ENCODE assay signal across 13 cellular contexts in the genomic region with DNA sequence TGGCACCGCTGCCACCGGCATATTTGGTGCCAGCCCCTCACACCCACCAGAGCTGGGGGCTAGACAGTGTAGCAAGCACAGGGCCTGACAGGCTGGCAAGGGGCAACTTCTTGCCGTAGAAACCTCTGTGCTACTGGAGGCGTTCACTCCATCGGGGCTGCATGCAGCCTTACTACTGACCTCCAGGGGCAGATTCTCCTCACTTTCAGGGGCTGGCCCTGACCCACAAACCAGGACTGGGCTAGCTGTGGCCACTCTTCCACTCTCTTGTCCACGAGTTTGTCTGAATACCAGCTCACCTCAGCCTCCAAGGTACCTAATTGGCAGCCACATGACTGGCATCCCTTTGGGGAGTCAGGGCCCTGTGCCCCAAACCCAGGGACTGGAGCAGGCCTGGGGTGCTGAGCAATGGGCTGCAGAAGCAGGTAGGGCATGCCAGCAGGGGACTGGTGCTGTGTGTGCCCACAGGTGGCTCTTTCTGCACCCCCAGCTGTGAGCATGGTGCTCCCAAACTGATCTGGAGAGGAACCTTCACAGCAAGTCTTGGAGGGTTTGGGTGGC. TPM values are rescaled to one million over a fixed set of nuclear protein-coding genes. Genes with fewer than 3 reads are reported as not detected.
DNase-seq lines count a peak whose midpoint lies in the region; ATAC-seq and TF ChIP-seq lines count a peak whose summit lies in the region.
"Had no signal": no experiment of that assay in that cellular context is flagged by ENCODE, and none has a peak within 500 bp of the region (broad histone marks: within the 10 kb centered on the region; RNA-seq: fewer than 3 reads in every experiment).

No MANE protein-coding gene starts in this region.

- H3K9ac ChIP-seq in Karpas-422 (ENCODE audit: low read length), result no peak overlapping the region
- H3K9ac ChIP-seq: BLaER1 treated with 17β-estradiol and CSF1 and Interleukin-3, amounts not matched to agents 10 nM and 100 nM had no signal

- H3K9me3 ChIP-seq in uterus, result no peaks in the 10 kb centered on the region
- no peaks in the 10 kb centered on the region for H3K9me3 ChIP-seq in Karpas-422 (ENCODE audit: low read length)
- H3K9me3 ChIP-seq: BLaER1 treated with 17β-estradiol and CSF1 and Interleukin-3, amounts not matched to agents 10 nM and 100 nM had no signal

- H3K36me3 ChIP-seq in uterus (no peaks in the 10 kb centered on the region), Karpas-422 (ENCODE audit: insufficient read depth, low read length) (no peaks in the 10 kb centered on the region)
- H3K36me3 ChIP-seq: BLaER1 treated with 17β-estradiol and CSF1 and Interleukin-3, amounts not matched to agents 10 nM and 100 nM had no signal

- H4K20me1 ChIP-seq in Karpas-422 (ENCODE audit: insufficient read depth, low read depth, low read length), result no peaks in the 10 kb centered on the region

- no peak overlapping the region for H2AFZ ChIP-seq in Karpas-422 (ENCODE audit: low read length)

- 0 out of 2 replicates have a peak, but pooled peaks have one; percentile 17 for TF ChIP-seq CTCF in VCaP (conservative IDR thresholded peaks at IDR 0.05)
- TF ChIP-seq CTCF in uterus (IDR thresholded peaks at IDR 0.05), result no peak

- no peak for TF ChIP-seq POLR2A in uterus (IDR thresholded peaks at IDR 0.05)

- no peaks in the 10 kb centered on the region for H3K9me2 ChIP-seq in Karpas-422 (replicated peaks; ENCODE audit: insufficient read depth, low read length)

- no peak for ATAC-seq in Right ventricle myocardium inferior

- H3K79me2 ChIP-seq in Karpas-422 (ENCODE audit: low read length), result no peaks in the 10 kb centered on the region

- intact Hi-C loops in cardiac septum (cut with DNase I), result loop anchor here (2.0 kb wide), 1 partner anchor 41 kb away; no protein-coding TSS in a partner anchor
- intact Hi-C loops in Right ventricle myocardium inferior (cut with DNase I), result loop anchor here (2.0 kb wide), 1 partner anchor 43 kb away; no protein-coding TSS in a partner anchor
- intact Hi-C loops in uterus (cut with DNase I; ENCODE audit: low total_unique reads), result no loop called here

- H3K27me3 ChIP-seq in uterus (peaks cover 9 to 26% of the 10 kb centered on the region in 2 donors), Karpas-422 (ENCODE audit: low read length) (no peaks in the 10 kb centered on the region)

- H3K4me1 ChIP-seq in uterus, result peaks cover 0 to 7% of the 10 kb centered on the region in 2 donors
- H3K4me1 ChIP-seq in Karpas-422 (ENCODE audit: low read length), result no peaks in the 10 kb centered on the region

- H3K4me2 ChIP-seq in Karpas-422 (ENCODE audit: low read depth, low read length, poor library complexity, severe bottlenecking), result no peak overlapping the region
- H3K4me2 ChIP-seq: BLaER1 treated with 17β-estradiol and CSF1 and Interleukin-3, amounts not matched to agents 10 nM and 100 nM had no signal

- H3K27ac ChIP-seq in VCaP (no peak overlapping the region), uterus (no peak overlapping the region), Karpas-422 (ENCODE audit: low read length) (no peak overlapping the region)
- H3K27ac ChIP-seq: BLaER1 treated with 17β-estradiol and CSF1 and Interleukin-3, amounts not matched to agents 10 nM and 100 nM had no signal

- H3K4me3 ChIP-seq in uterus (no peak overlapping the region), Karpas-422 (ENCODE audit: low read length) (no peak overlapping the region)
- H3K4me3 ChIP-seq: BLaER1 treated with 17β-estradiol and CSF1 and Interleukin-3, amounts not matched to agents 10 nM and 100 nM had no signal

- peak; percentile 53 for DNase-seq in cardiac septum (ENCODE audit: low spot score)
- no peak for DNase-seq in Right ventricle myocardium inferior (ENCODE audit: missing footprints)
- peak; percentile 70 for DNase-seq in islet precursor cell
- peak; percentile 4 to 10 for DNase-seq in uterus
- DNase-seq in Karpas-422, result no peak
- DNase-seq in SW 1271 (lab: John Stamatoyannopoulos, UW), result no peak
- DNase-seq in CD1c-positive myeloid dendritic cell (ENCODE audit: extremely low spot score), result no peak
- DNase-seq: activated CD4-positive, alpha-beta T cell treated with anti-CD3 and anti-CD28 coated beads for 1 hour; NCI-H1436 treated with DMSO at 0.1 percent for 48 hours had no signal

RNA-seq across cellular contexts. Expression of gene LMO1, which starts 2.1 kb away (rescaled TPM):
- total RNA-seq in cardiac septum (0.46 TPM), Right ventricle myocardium inferior (3.6 TPM), uterus (not detected)
- not detected in 2 replicates for total RNA-seq in Karpas-422 (2014; rRNA removed; shearing (Covaris generic); ENCODE audit: low replicate concordance)
- total RNA-seq: mucosa of gallbladder, RPMI7951 had no signal

Comparison
In these comparisons a context has a peak if more than half of its experiments do, and no peak if none do; other contexts are left out.
1. DNase-seq: peak in cardiac septum (single experiment), islet precursor cell (single experiment) and uterus (2 of 2); none in Right ventricle myocardium inferior (single experiment), Karpas-422 (single experiment), SW 1271 (0 of 2) and CD1c-positive myeloid dendritic cell (single experiment).